8 cellular contexts compared by ENCODE assay signal in the genomic region with DNA sequence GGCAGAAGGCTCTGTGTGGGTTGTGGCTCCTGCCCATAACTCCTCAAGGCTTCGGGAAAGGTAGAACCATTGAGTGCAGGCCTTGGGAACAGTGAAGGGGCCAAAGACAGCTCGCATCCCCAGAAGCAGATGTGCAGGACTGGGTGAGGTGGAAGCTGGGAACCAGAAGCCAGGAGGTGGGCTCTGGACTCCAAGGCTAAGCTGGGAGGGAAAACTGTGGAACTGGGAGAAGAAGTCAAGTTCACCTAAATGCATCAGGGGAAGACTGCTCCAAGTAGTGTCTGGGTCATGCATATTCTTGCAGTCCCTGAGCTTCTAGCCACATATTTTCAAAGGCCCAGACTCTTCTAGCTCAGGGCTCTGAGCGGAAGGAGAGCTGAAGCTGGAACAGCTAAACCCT.
"Had no signal": no experiment of that assay in that cellular context is flagged by ENCODE, and none has a peak within 500 bp of the region (broad histone marks: within the 10 kb centered on the region; RNA-seq: fewer than 3 reads in every experiment).

No MANE protein-coding gene starts in this region.

- H3K9me3 Mint-ChIP-seq: H9, IgD-negative memory B cell had no signal

- H3K4me3 Mint-ChIP-seq: H9, IgD-negative memory B cell had no signal

- DNase-seq: GOT3, H9, KBM-7 had no signal

- H3K27ac ChIP-seq: GM23248, KMS-11 had no signal

- H2AFZ ChIP-seq: GM23248 had no signal

- H3K4me1 Mint-ChIP-seq: H9, IgD-negative memory B cell had no signal

- FAIRE-seq: H54, HTR-8/SVneo had no signal

- H3K4me3 ChIP-seq: GM23248 had no signal

- H3K36me3 Mint-ChIP-seq: IgD-negative memory B cell had no signal

- H3K4me2 ChIP-seq: KMS-11 had no signal

- H3K27ac Mint-ChIP-seq: H9, IgD-negative memory B cell had no signal

- H3K9ac ChIP-seq: GM23248, KMS-11 had no signal
